Comparison of ENCODE assay signal across 12 cellular contexts in the genomic region with DNA sequence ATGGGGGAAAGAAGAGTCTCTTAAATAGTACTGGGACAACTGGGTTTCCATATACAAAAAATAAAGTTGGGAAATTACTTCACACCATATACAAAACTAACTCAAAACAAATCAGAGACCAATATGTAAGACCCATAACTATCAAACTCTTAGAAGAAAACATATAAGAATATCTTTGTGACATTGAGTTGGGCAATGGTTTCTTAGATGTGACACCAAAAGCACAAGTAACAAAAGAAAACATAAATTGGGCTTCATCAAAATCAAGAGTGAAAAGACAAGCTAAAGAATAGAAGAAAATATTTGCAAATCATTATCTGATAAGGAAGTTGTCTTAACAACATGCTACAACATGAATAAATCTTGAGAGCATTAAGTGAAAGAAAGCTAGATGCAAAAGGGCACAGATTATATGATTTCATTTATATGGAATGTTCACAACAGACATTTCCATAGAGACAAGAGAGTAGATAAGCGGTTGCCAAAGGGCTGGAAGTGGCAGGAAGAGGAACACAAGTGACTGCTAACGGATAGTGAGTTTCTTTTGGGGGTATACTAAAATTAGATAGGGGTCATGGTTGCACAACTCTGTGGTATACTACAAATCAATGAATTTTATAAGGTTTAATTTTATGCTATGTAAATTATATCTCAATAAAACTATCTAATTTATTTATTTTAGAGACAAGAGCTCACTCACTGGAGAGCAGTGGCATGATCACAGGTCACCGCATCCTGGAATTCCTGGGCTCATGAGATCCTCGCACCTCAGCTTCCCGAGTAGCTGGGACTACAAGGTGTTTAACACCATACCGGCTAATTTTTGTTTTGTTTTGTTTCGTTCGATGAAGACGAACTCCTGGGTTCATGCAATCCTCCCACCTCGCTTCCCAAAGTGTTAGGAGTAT. TPM values are rescaled to one million over a fixed set of nuclear protein-coding genes. Genes with fewer than 3 reads are reported as not detected.
A peak's percentile ranks its signal among the peaks of the same experiment; 100 is the strongest.
DNase-seq lines count a peak whose midpoint lies in the region; ATAC-seq, FAIRE-seq and TF ChIP-seq lines count a peak whose summit lies in the region.
"Had no signal": no experiment of that assay in that cellular context is flagged by ENCODE, and none has a peak within 500 bp of the region (broad histone marks: within the 10 kb centered on the region; RNA-seq: fewer than 3 reads in every experiment).

No MANE protein-coding gene starts in this region.

- no peak for TF ChIP-seq POLR2A in vagina (IDR thresholded peaks at IDR 0.05)

- no peak for FAIRE-seq in small intestine (lab: Jason Lieb, UNC)
- FAIRE-seq: GM12892 had no signal

- H3K4me1 ChIP-seq in small intestine (ENCODE audit: control insufficient read depth in 2 of 2, insufficient read depth in 1 of 2, low read depth in 1 of 2, low read length in 1 of 2): peaks cover 0 to 5% of the 10 kb centered on the region in 2 donors
- peaks cover 43% of the 10 kb centered on the region for H3K4me1 ChIP-seq in vagina

- no peak for ATAC-seq in HG02884 (IDR thresholded peaks at IDR 0.05; ENCODE audit: unreplicated experiment)

- 79 to 85% (median 84%) methylated on average over 10 of the region's 10 CpGs for WGBS in small intestine, 3 donors

- H3K27ac ChIP-seq in small intestine (ENCODE audit: low read depth in 1 of 2, low read length in 1 of 2): no peak overlapping the region
- no peak overlapping the region for H3K27ac ChIP-seq in vagina
- H3K27ac ChIP-seq: neural progenitor cell had no signal

- H3K4me3 ChIP-seq in small intestine (ENCODE audit: low read depth in 1 of 2, low read length in 2 of 2): no peak overlapping the region
- no peak overlapping the region for H3K4me3 ChIP-seq in vagina
- H3K4me3 ChIP-seq: neural progenitor cell had no signal

- H3K9me3 ChIP-seq in small intestine (ENCODE audit: control insufficient read depth, low read depth) (no peaks in the 10 kb centered on the region), vagina (no peaks in the 10 kb centered on the region)

- TF ChIP-seq CTCF in vagina (IDR thresholded peaks at IDR 0.05): no peak

- DNase-seq in HPDE6-E6E7 (ENCODE audit: extremely low spot score): peak; percentile 56
- DNase-seq in SW 1271 (lab: John Stamatoyannopoulos, UW): peak; percentile 34 to 83
- peak; percentile 83 for DNase-seq in glomerular endothelial cell (ENCODE audit: extremely low read depth, low read depth, low spot score)
- DNase-seq in small intestine: peak; percentile 33
- DNase-seq in NCI-H1694 treated with DMSO at 0.1 percent for 48 hours (lab: John Stamatoyannopoulos, UW): no peak
- no peak for DNase-seq in vagina (ENCODE audit: extremely low spot score in 2 of 2)
- DNase-seq: activated CD8-positive, alpha-beta memory T cell treated with anti-CD3 and anti-CD28 coated beads, Interleukin-2, amount 50 U/mL, for 48 hours; H9; RPMI8226 had no signal

- H3K27me3 ChIP-seq in small intestine (ENCODE audit: control insufficient read depth in 2 of 2, insufficient read depth in 2 of 2, low read length in 2 of 2): no peaks in the 10 kb centered on the region
- no peaks in the 10 kb centered on the region for H3K27me3 ChIP-seq in vagina
- H3K27me3 ChIP-seq: neural progenitor cell had no signal

- intact Hi-C loops in vagina (cut with DNase I): no loop called here

- no peaks in the 10 kb centered on the region for H3K36me3 ChIP-seq in small intestine (ENCODE audit: control insufficient read depth in 2 of 2, insufficient read depth in 2 of 2, low read length in 2 of 2)
- no peaks in the 10 kb centered on the region for H3K36me3 ChIP-seq in vagina
- H3K36me3 ChIP-seq: neural progenitor cell had no signal

RNA-seq across cellular contexts. Expression of gene JMJD1C, which starts 35.4 kb away (rescaled TPM):
- 123 and 130 TPM in 2 replicates for total RNA-seq in glomerular endothelial cell
- polyA plus RNA-seq in small intestine: 10 to 100 TPM; 22.4 to 50.5 (median 27.6) TPM
- 105 TPM for total RNA-seq in vagina

Comparison
In these comparisons a context has a peak if more than half of its experiments do, and no peak if none do; other contexts are left out.
1. DNase-seq: peak in HPDE6-E6E7 (single experiment), SW 1271 (2 of 2), glomerular endothelial cell (single experiment) and small intestine (single experiment); none in NCI-H1694 treated with DMSO at 0.1 percent for 48 hours (single experiment) and vagina (0 of 2).